8 cellular contexts compared by ENCODE assay signal in genomic region chr12:99983721-99984258, GRCh38. TPM values are rescaled to one million over a fixed set of nuclear protein-coding genes. Genes with fewer than 3 reads are reported as not detected.
A peak's percentile ranks its signal among the peaks of the same experiment; 100 is the strongest.
DNase-seq lines count a peak whose midpoint lies in the region; ATAC-seq lines count a peak whose summit lies in the region.

No MANE protein-coding gene starts in this region.

- no peaks in the 10 kb centered on the region for H3K9me3 Mint-ChIP-seq in activated naive CD4-positive, alpha-beta T cell treated with anti-CD3 and anti-CD28 coated beads for 36 hours
- no peaks in the 10 kb centered on the region for H3K9me3 Mint-ChIP-seq in activated CD8-positive, alpha-beta T cell treated with anti-CD3 and anti-CD28 coated beads, Interleukin-2, amount 10 ng/mL, durations not matched to agents 7 days and 5 days (ENCODE audit: insufficient read depth)

- H3K4me3 ChIP-seq in stomach smooth muscle (ENCODE audit: low read length in 2 of 2) = peak overlapping the region; percentile 87

- ATAC-seq in activated CD8-positive, alpha-beta T cell treated with anti-CD3 and anti-CD28 coated beads, Interleukin-2, amount 10 ng/mL, durations not matched to agents 7 days and 5 days = no peak

- H3K9me3 ChIP-seq in stomach smooth muscle (ENCODE audit: control insufficient read depth in 2 of 2, low read length in 2 of 2) = no peaks in the 10 kb centered on the region

- H3K4me1 ChIP-seq in stomach smooth muscle (ENCODE audit: control insufficient read depth, insufficient read depth, low read length) = no peaks in the 10 kb centered on the region

- H3K4me1 Mint-ChIP-seq in activated naive CD4-positive, alpha-beta T cell treated with anti-CD3 and anti-CD28 coated beads for 36 hours (ENCODE audit: low read depth) = peaks cover 6% of the 10 kb centered on the region
- peaks cover 8% of the 10 kb centered on the region for H3K4me1 Mint-ChIP-seq in activated CD8-positive, alpha-beta T cell treated with anti-CD3 and anti-CD28 coated beads, Interleukin-2, amount 10 ng/mL, durations not matched to agents 7 days and 5 days (ENCODE audit: low read depth)

- H3K27ac ChIP-seq in stomach smooth muscle (ENCODE audit: low read length) = no peak overlapping the region

- no peaks in the 10 kb centered on the region for H3K27me3 ChIP-seq in stomach smooth muscle (ENCODE audit: control insufficient read depth in 1 of 2, insufficient read depth in 2 of 2, low read length in 2 of 2)

- H3K36me3 Mint-ChIP-seq in activated naive CD4-positive, alpha-beta T cell treated with anti-CD3 and anti-CD28 coated beads for 36 hours (ENCODE audit: low read depth) = no peaks in the 10 kb centered on the region
- H3K36me3 Mint-ChIP-seq in activated CD8-positive, alpha-beta T cell treated with anti-CD3 and anti-CD28 coated beads, Interleukin-2, amount 10 ng/mL, durations not matched to agents 7 days and 5 days (ENCODE audit: low read depth) = no peaks in the 10 kb centered on the region

- H3K9ac ChIP-seq in stomach smooth muscle (ENCODE audit: low read length in 2 of 2) = peak overlapping the region; percentile 59 to 66

- CTCF ChIA-PET in activated naive CD4-positive, alpha-beta T cell treated with anti-CD3 and anti-CD28 coated beads for 36 hours (lab: Charles Lee) = no interaction called here
- CTCF ChIA-PET in activated CD8-positive, alpha-beta T cell treated with anti-CD3 and anti-CD28 coated beads, Interleukin-2, amount 10 ng/mL, durations not matched to agents 7 days and 5 days (lab: Charles Lee) = no interaction called here

- no peak overlapping the region for H3K27ac Mint-ChIP-seq in activated naive CD4-positive, alpha-beta T cell treated with anti-CD3 and anti-CD28 coated beads for 36 hours
- no peak overlapping the region for H3K27ac Mint-ChIP-seq in activated CD8-positive, alpha-beta T cell treated with anti-CD3 and anti-CD28 coated beads, Interleukin-2, amount 10 ng/mL, durations not matched to agents 7 days and 5 days

- H3K36me3 ChIP-seq in stomach smooth muscle (ENCODE audit: control insufficient read depth in 2 of 2, insufficient read depth in 2 of 2, low read length in 2 of 2) = no peaks in the 10 kb centered on the region

- POLR2A ChIA-PET in activated CD8-positive, alpha-beta T cell treated with anti-CD3 and anti-CD28 coated beads, Interleukin-2, amount 10 ng/mL, durations not matched to agents 7 days and 5 days (lab: Charles Lee) = no interaction called here

- DNase-seq in activated naive CD4-positive, alpha-beta T cell treated with anti-CD3 and anti-CD28 coated beads for 36 hours = no peak
- no peak for DNase-seq in activated naive CD4-positive, alpha-beta T cell treated with Interleukin-2 at 50 U/mL for 16 hours
- DNase-seq in activated CD8-positive, alpha-beta T cell treated with anti-CD3 and anti-CD28 coated beads, Interleukin-2, amount 10 ng/mL, durations not matched to agents 7 days and 5 days = no peak
- peak; percentile 39 for DNase-seq in iPS-NIHi7 (ENCODE audit: extremely low spot score)
- no peak for DNase-seq in cerebellar nuclear complex (lab: John Stamatoyannopoulos, UW)
- DNase-seq in NCI-H226 = no peak
- DNase-seq in stimulated activated CD8-positive, alpha-beta memory T cell treated with anti-CD3 and anti-CD28 coated beads, Interleukin-4, amount 100 ng/mL, for 48 hours = no peak

- peak overlapping the region; percentile 5 for H3K4me3 Mint-ChIP-seq in activated naive CD4-positive, alpha-beta T cell treated with anti-CD3 and anti-CD28 coated beads for 36 hours
- peak overlapping the region; percentile 52 for H3K4me3 Mint-ChIP-seq in activated CD8-positive, alpha-beta T cell treated with anti-CD3 and anti-CD28 coated beads, Interleukin-2, amount 10 ng/mL, durations not matched to agents 7 days and 5 days

- peaks cover 49% of the 10 kb centered on the region for H3K27me3 Mint-ChIP-seq in activated naive CD4-positive, alpha-beta T cell treated with anti-CD3 and anti-CD28 coated beads for 36 hours (ENCODE audit: low read depth)
- H3K27me3 Mint-ChIP-seq in activated CD8-positive, alpha-beta T cell treated with anti-CD3 and anti-CD28 coated beads, Interleukin-2, amount 10 ng/mL, durations not matched to agents 7 days and 5 days (ENCODE audit: low read depth) = peaks cover 53% of the 10 kb centered on the region

- intact Hi-C loops in activated naive CD4-positive, alpha-beta T cell treated with anti-CD3 and anti-CD28 coated beads for 36 hours (cut with micrococcal nuclease) = no loop called here

RNA-seq across cellular contexts. Expression of gene ANKS1B, which starts 0.9 kb away (rescaled TPM):
- not detected for total RNA-seq in activated naive CD4-positive, alpha-beta T cell treated with anti-CD3 and anti-CD28 coated beads for 36 hours
- total RNA-seq in activated CD8-positive, alpha-beta T cell treated with anti-CD3 and anti-CD28 coated beads, Interleukin-2, amount 10 ng/mL, durations not matched to agents 7 days and 5 days = not detected
